In the genomic region with DNA sequence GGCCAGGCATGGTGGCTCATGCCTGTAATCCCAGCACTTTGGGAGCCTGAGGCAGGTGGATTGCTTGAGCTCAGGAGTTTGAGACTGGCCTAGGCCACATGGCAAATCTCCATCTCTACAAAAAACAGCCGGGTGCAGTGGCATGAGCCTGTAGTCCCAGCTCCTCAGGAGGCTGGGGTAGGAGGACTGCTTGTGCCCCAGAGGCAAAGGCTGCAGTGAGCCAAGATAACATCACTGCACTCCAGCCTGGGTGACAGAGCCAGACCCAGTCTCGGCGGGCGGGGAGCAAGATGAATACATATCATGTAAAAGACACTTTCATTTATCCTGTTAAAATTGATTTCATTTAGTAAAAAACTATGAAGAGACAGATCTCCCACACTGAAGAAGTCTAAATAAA, we compare ENCODE assay signal across 1 cellular context.
TF ChIP-seq lines count a peak whose summit lies in the region.

No MANE protein-coding gene starts in this region.

TF ChIP-seq in K562, 482 proteins besides CTCF, POLR2A, EP300 and RAD21 (continued from another document):
- TF ChIP-seq PRDM10 (IDR thresholded peaks at IDR 0.05; ENCODE audit: partially characterized antibody) = peak; percentile 43
TF ChIP-seq in K562: peak in this region for 1.
